In genomic region chr2:12257476-12257875, GRCh38 we compare ENCODE assay signal across 18 cellular contexts.
DNase-seq lines count a peak whose midpoint lies in the region; ATAC-seq lines count a peak whose summit lies in the region.
"Had no signal": no experiment of that assay in that cellular context is flagged by ENCODE, and none has a peak within 500 bp of the region (broad histone marks: within the 10 kb centered on the region; RNA-seq: fewer than 3 reads in every experiment).

No MANE protein-coding gene starts in this region.

- DNase-seq in MG63 (peak; percentile 63), cerebellar cortex (ENCODE audit: low spot score) (peak; percentile 12), left ventricle myocardium superior (no peak), NCI-H1417 (lab: John Stamatoyannopoulos, UW) (no peak)
- DNase-seq in activated CD4-positive, CD25-positive, alpha-beta regulatory T cell treated with anti-CD3 and anti-CD28 coated beads, Interleukin-2, amount 50 U/mL, for 72 hours, result no peak
- DNase-seq: BE2C; KG1; NCI-H1105; NCI-H2081; NCI-H2171; NCI-H345; NCI-H524; NCI-H774; NK-92 treated with Interleukin-12 subunit alpha and Interleukin-12 subunit beta, amount 100 ng/mL, for 24 hours; SJCRH30 had no signal

- no peaks in the 10 kb centered on the region for H3K27me3 ChIP-seq in ACC112 (ENCODE audit: insufficient read depth, low read length)
- no peaks in the 10 kb centered on the region for H3K27me3 ChIP-seq in MG63
- H3K27me3 ChIP-seq: BE2C, SJCRH30 had no signal

- H2AFZ ChIP-seq in ACC112 (ENCODE audit: low read length, unreplicated experiment), result peak overlapping the region; percentile 18

- peaks cover 6% of the 10 kb centered on the region for H3K4me1 ChIP-seq in ACC112 (ENCODE audit: control insufficient read depth, insufficient read depth, low read length, unreplicated experiment)
- H3K4me1 ChIP-seq: HAP-1 had no signal

- ATAC-seq in left ventricle myocardium superior (peak; percentile 59), HG02938 (IDR thresholded peaks at IDR 0.05; ENCODE audit: unreplicated experiment) (no peak)

- H3K4me3 ChIP-seq in ACC112 (ENCODE audit: low read depth, low read length) (no peak overlapping the region), MG63 (no peak overlapping the region)
- H3K4me3 ChIP-seq: HAP-1, SJCRH30 had no signal

- H3K27ac ChIP-seq in ACC112 (ENCODE audit: low read depth, low read length), result no peak overlapping the region
- H3K27ac ChIP-seq: SJCRH30 had no signal

- H3K9me3 ChIP-seq in MG63, result no peaks in the 10 kb centered on the region
- H3K9me3 ChIP-seq: BE2C, HAP-1, SJCRH30 had no signal

- intact Hi-C loops in left ventricle myocardium superior (cut with micrococcal nuclease), result no loop called here

- H3K36me3 ChIP-seq in ACC112 (ENCODE audit: insufficient read depth, low read length) (no peaks in the 10 kb centered on the region), MG63 (no peaks in the 10 kb centered on the region)
- H3K36me3 ChIP-seq: BE2C, HAP-1, SJCRH30 had no signal

- no peaks in the 10 kb centered on the region for H3K79me2 ChIP-seq in ACC112 (ENCODE audit: control insufficient read depth, insufficient read depth, low read length, unreplicated experiment)

Comparison
In these comparisons a context has a peak if more than half of its experiments do, and no peak if none do; other contexts are left out.
1. DNase-seq: peak in MG63 (single experiment) and cerebellar cortex (single experiment); none in left ventricle myocardium superior (single experiment), activated CD4-positive, CD25-positive, alpha-beta regulatory T cell treated with anti-CD3 and anti-CD28 coated beads, Interleukin-2, amount 50 U/mL, for 72 hours (single experiment) and NCI-H1417 (0 of 3).